Comparison of ENCODE assay signal across 17 cellular contexts in genomic region chr11:113174862-113175261, GRCh38.
"Had no signal": no experiment of that assay in that cellular context is flagged by ENCODE, and none has a peak within 500 bp of the region (broad histone marks: within the 10 kb centered on the region; RNA-seq: fewer than 3 reads in every experiment).

No MANE protein-coding gene starts in this region.

- DNase-seq: activated CD4-positive, alpha-beta T cell treated with anti-CD3 and anti-CD28 coated beads for 1 hour; activated effector memory CD4-positive, alpha-beta T cell treated with anti-CD3 and anti-CD28 coated beads, Interleukin-2, amount 50 U/mL, for 16 hours; activated naive CD4-positive, alpha-beta T cell treated with anti-CD3 and anti-CD28 coated beads, Interleukin-2, amount 50 U/mL, for 16 hours; activated T-cell treated with anti-CD3 and anti-CD28 coated beads, Interleukin-2, amount 50 U/mL, for 72 hours; effector CD8-positive, alpha-beta T cell; foreskin keratinocyte; hypothalamus; mammary epithelial cell; midbrain; small intestine; stimulated activated CD4-positive, alpha-beta T cell treated with anti-CD3 and anti-CD28 coated beads, Interleukin-15, amount 100 ng/mL, for 24 hours; stimulated activated CD4-positive, alpha-beta T cell treated with anti-CD3 and anti-CD28 coated beads, Interleukin-2, amount 100 ng/mL, for 48 hours; stimulated activated naive CD8-positive, alpha-beta T cell treated with anti-CD3 and anti-CD28 coated beads, Interleukin-15, amount 100 ng/mL, for 72 hours; WERI-Rb-1 had no signal

- H3K36me3 ChIP-seq: ascending aorta, WERI-Rb-1 had no signal

- H3K27ac ChIP-seq: ascending aorta, foreskin keratinocyte, WERI-Rb-1 had no signal

- H3K4me1 ChIP-seq: foreskin keratinocyte had no signal

- H3K27me3 ChIP-seq: ascending aorta, foreskin keratinocyte had no signal

- ATAC-seq: activated T-cell treated with anti-CD3 and anti-CD28 coated beads, Interleukin-2, amount 50 U/mL, for 72 hours; esophagus mucosa; foreskin keratinocyte; left lobe of liver; stimulated activated naive CD8-positive, alpha-beta T cell treated with anti-CD3 and anti-CD28 coated beads, Interleukin-15, amount 100 ng/mL, for 72 hours had no signal

- H3K4me3 ChIP-seq: ascending aorta had no signal

- H3K9me3 ChIP-seq: ascending aorta had no signal
